In the genomic region with DNA sequence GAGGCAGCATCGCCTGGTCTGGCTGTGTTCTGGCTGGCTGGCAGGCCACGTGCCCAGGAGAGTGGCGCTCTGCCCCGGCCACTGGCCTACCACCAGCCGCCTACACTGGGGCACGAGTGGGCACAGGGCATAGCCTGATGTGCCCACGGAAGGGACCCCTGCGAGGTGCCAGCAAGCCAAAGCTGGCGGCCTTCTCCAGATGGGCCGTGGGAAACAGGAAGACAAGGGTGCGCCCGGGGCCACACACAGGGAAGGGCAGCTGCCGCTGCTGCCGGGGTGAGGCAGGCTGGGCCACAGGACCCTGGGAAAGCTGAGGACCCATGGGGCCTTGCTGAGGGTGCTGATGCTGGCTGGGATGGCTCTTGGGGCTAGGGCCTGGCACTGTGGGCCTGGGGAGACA, we compare ENCODE assay signal across 15 cellular contexts. TPM values are rescaled to one million over a fixed set of nuclear protein-coding genes. Genes with fewer than 3 reads are reported as not detected.
DNase-seq lines count a peak whose midpoint lies in the region; ATAC-seq, FAIRE-seq and TF ChIP-seq lines count a peak whose summit lies in the region.
"Had no signal": no experiment of that assay in that cellular context is flagged by ENCODE, and none has a peak within 500 bp of the region (broad histone marks: within the 10 kb centered on the region; RNA-seq: fewer than 3 reads in every experiment).

No MANE protein-coding gene starts in this region.

- peaks cover 0 to 90% of the 10 kb centered on the region in 2 experiments; a peak in 2 of 3 replicates for H3K36me3 ChIP-seq in HEK293 (ENCODE audit: control insufficient read depth in 2 of 2, insufficient read depth in 1 of 2, low read length in 2 of 2)
- H3K36me3 ChIP-seq in kidney (ENCODE audit: control insufficient read depth in 1 of 2, insufficient read depth in 2 of 2, low read length in 2 of 2) = peaks cover 17 to 31% of the 10 kb centered on the region in 2 donors

- ATAC-seq in activated T-helper 17 cell treated with anti-CD3 and anti-CD28 coated beads, Interleukin-2, amount 50 U/mL, for 72 hours (replicated peaks) = no peak
- no peak for ATAC-seq in stimulated activated naive B cell treated with anti-CD40 and anti-IgM and Interleukin-4, amounts not matched to agents 10 μg/mL and 1 μg/mL and 100 μg/mL, for 72 hours (replicated peaks)

- no peaks in the 10 kb centered on the region for H3K9me3 Mint-ChIP-seq in activated T-helper 17 cell treated with anti-CD3 and anti-CD28 coated beads, Interleukin-2, amount 50 U/mL, for 72 hours
- H3K9me3 Mint-ChIP-seq in stimulated activated naive B cell treated with anti-CD40 and anti-IgM and Interleukin-4, amounts not matched to agents 10 μg/mL and 1 μg/mL and 100 μg/mL, for 72 hours = no peaks in the 10 kb centered on the region
- H3K9me3 Mint-ChIP-seq: T-helper 2 cell treated with Interferon-gamma antibody and Interleukin-4, amounts not matched to agents 5 μg/mL and 100 μg/mL, for 36 hours had no signal

- no peaks in the 10 kb centered on the region for H3K4me1 Mint-ChIP-seq in activated T-helper 17 cell treated with anti-CD3 and anti-CD28 coated beads, Interleukin-2, amount 50 U/mL, for 72 hours
- peaks cover 12 to 25% of the 10 kb centered on the region in 2 donors for H3K4me1 Mint-ChIP-seq in stimulated activated naive B cell treated with anti-CD40 and anti-IgM and Interleukin-4, amounts not matched to agents 10 μg/mL and 1 μg/mL and 100 μg/mL, for 72 hours

- no peaks in the 10 kb centered on the region for H3K9me3 ChIP-seq in HEK293 (ENCODE audit: control insufficient read depth, insufficient read depth, low read depth, low read length)
- H3K9me3 ChIP-seq in kidney (ENCODE audit: control insufficient read depth in 1 of 2, low read length in 2 of 2) = no peaks in the 10 kb centered on the region

- H3K27ac Mint-ChIP-seq in activated T-helper 17 cell treated with anti-CD3 and anti-CD28 coated beads, Interleukin-2, amount 50 U/mL, for 72 hours = peak overlapping the region; percentile 63
- H3K27ac Mint-ChIP-seq in stimulated activated naive B cell treated with anti-CD40 and anti-IgM and Interleukin-4, amounts not matched to agents 10 μg/mL and 1 μg/mL and 100 μg/mL, for 72 hours = peak overlapping the region; percentile 37
- H3K27ac Mint-ChIP-seq: T-helper 2 cell treated with Interferon-gamma antibody and Interleukin-4, amounts not matched to agents 5 μg/mL and 100 μg/mL, for 36 hours had no signal

- no peak overlapping the region for H3K4me3 Mint-ChIP-seq in activated T-helper 17 cell treated with anti-CD3 and anti-CD28 coated beads, Interleukin-2, amount 50 U/mL, for 72 hours
- H3K4me3 Mint-ChIP-seq in stimulated activated naive B cell treated with anti-CD40 and anti-IgM and Interleukin-4, amounts not matched to agents 10 μg/mL and 1 μg/mL and 100 μg/mL, for 72 hours = no peak overlapping the region
- H3K4me3 Mint-ChIP-seq: T-helper 2 cell treated with Interferon-gamma antibody and Interleukin-4, amounts not matched to agents 5 μg/mL and 100 μg/mL, for 36 hours had no signal

- H3K27me3 Mint-ChIP-seq in activated T-helper 17 cell treated with anti-CD3 and anti-CD28 coated beads, Interleukin-2, amount 50 U/mL, for 72 hours = no peaks in the 10 kb centered on the region
- H3K27me3 Mint-ChIP-seq in stimulated activated naive B cell treated with anti-CD40 and anti-IgM and Interleukin-4, amounts not matched to agents 10 μg/mL and 1 μg/mL and 100 μg/mL, for 72 hours = no peaks in the 10 kb centered on the region

- H3K4me3 ChIP-seq in HEK293 (ENCODE audit: low read depth, low read length) (no peak overlapping the region), kidney (ENCODE audit: low read length in 2 of 2) (no peak overlapping the region)

- no peak for TF ChIP-seq CTCF in HEK293 (tag by site-specific recombination; IDR thresholded peaks at IDR 0.05)
- TF ChIP-seq CTCF in kidney (IDR thresholded peaks at IDR 0.05; ENCODE audit: borderline replicate concordance, extremely low read depth, insufficient read depth) = no peak

- no peak overlapping the region for H3K27ac ChIP-seq in HEK293 (ENCODE audit: extremely low read depth, low read depth, low read length)
- H3K27ac ChIP-seq in kidney (ENCODE audit: low read depth in 2 of 2, low read length in 2 of 2) = no peak overlapping the region

- POLR2A ChIA-PET in HEK293 (lab: Yijun Ruan, JAX) = no interaction called here

- H3K9ac ChIP-seq in kidney (ENCODE audit: low read length in 2 of 2) = no peak overlapping the region

- intact Hi-C loops in kidney (cut with DNase I) = no loop called here

- H3K36me3 Mint-ChIP-seq in activated T-helper 17 cell treated with anti-CD3 and anti-CD28 coated beads, Interleukin-2, amount 50 U/mL, for 72 hours (ENCODE audit: low read depth) = peaks cover 94% of the 10 kb centered on the region
- H3K36me3 Mint-ChIP-seq in stimulated activated naive B cell treated with anti-CD40 and anti-IgM and Interleukin-4, amounts not matched to agents 10 μg/mL and 1 μg/mL and 100 μg/mL, for 72 hours = peaks cover 41 to 66% of the 10 kb centered on the region in 2 donors

- no peak for FAIRE-seq in kidney (lab: Jason Lieb, UNC)
- FAIRE-seq: bronchial epithelial cell, small intestine had no signal

- H3K4me1 ChIP-seq in HEK293 (ENCODE audit: control insufficient read depth, insufficient read depth, low read length) = no peaks in the 10 kb centered on the region
- H3K4me1 ChIP-seq in kidney (ENCODE audit: control insufficient read depth in 1 of 2, insufficient read depth in 1 of 2, low read depth in 1 of 2, low read length in 2 of 2) = no peaks in the 10 kb centered on the region

- DNase-seq in kidney = peak; percentile 67
- no peak for DNase-seq in stimulated activated naive B cell treated with anti-CD40 and anti-IgM and Interleukin-4, amounts not matched to agents 10 μg/mL and 1 μg/mL and 100 μg/mL, for 72 hours
- no peak for DNase-seq in superior temporal gyrus (ENCODE audit: extremely low spot score)
- no peak for DNase-seq in GDM1 (lab: John Stamatoyannopoulos, UW)
- DNase-seq in NOMO-1 treated with DMSO at 0.1 percent for 48 hours (lab: John Stamatoyannopoulos, UW; ENCODE audit: unreplicated experiment) = no peak
- DNase-seq: activated CD4-positive, alpha-beta T cell treated with anti-CD3 and anti-CD28 coated beads, Interleukin-2, amount 50 U/mL, for 1 hour; activated CD8-positive, alpha-beta memory T cell treated with anti-CD3 and anti-CD28 coated beads, Interleukin-2, amount 50 U/mL, for 4 hours; kidney glomerular epithelial cell; MM.1S; NCI-H2081 treated with DMSO at 0.1 percent for 48 hours; small intestine had no signal

- CTCF ChIA-PET in HEK293 (lab: Yijun Ruan, JAX) = interaction anchor here (2.0 kb wide), 1 partner anchor 8 kb away, joined by 7 read pairs; no protein-coding TSS in a partner anchor

TF ChIP-seq in HEK293, 187 proteins besides CTCF, POLR2A, EP300 and RAD21:
- TF ChIP-seq ZNF175 (tag by site-specific recombination; IDR thresholded peaks at IDR 0.05) = no peak
- TF ChIP-seq, protein P1, sequence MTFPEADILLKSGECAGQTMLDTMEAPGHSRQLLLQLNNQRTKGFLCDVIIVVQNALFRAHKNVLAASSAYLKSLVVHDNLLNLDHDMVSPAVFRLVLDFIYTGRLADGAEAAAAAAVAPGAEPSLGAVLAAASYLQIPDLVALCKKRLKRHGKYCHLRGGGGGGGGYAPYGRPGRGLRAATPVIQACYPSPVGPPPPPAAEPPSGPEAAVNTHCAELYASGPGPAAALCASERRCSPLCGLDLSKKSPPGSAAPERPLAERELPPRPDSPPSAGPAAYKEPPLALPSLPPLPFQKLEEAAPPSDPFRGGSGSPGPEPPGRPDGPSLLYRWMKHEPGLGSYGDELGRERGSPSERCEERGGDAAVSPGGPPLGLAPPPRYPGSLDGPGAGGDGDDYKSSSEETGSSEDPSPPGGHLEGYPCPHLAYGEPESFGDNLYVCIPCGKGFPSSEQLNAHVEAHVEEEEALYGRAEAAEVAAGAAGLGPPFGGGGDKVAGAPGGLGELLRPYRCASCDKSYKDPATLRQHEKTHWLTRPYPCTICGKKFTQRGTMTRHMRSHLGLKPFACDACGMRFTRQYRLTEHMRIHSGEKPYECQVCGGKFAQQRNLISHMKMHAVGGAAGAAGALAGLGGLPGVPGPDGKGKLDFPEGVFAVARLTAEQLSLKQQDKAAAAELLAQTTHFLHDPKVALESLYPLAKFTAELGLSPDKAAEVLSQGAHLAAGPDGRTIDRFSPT (tag by site-specific recombination; IDR thresholded peaks at IDR 0.05) = 0 out of 2 replicates have a peak, but pooled peaks have one; percentile 18

RNA-seq across cellular contexts. Expression of a gene that starts 40.7 kb away (rescaled TPM):
- total RNA-seq in activated T-helper 17 cell treated with anti-CD3 and anti-CD28 coated beads, Interleukin-2, amount 50 U/mL, for 72 hours = 1 to 10 TPM; 5.7 to 8.9 TPM
- total RNA-seq in kidney = 12.2 TPM
- 14.7 TPM for polyA plus RNA-seq in kidney (ENCODE audit: insufficient read depth, low read depth, low replicate concordance)

RNA-seq across cellular contexts. Expression of a gene that starts 40.9 kb away (rescaled TPM):
- total RNA-seq in activated T-helper 17 cell treated with anti-CD3 and anti-CD28 coated beads, Interleukin-2, amount 50 U/mL, for 72 hours = 10 to 100 TPM; 37.1 to 61.4 TPM
- total RNA-seq in kidney = 53.1 TPM
- 139 TPM for polyA plus RNA-seq in kidney (ENCODE audit: insufficient read depth, low read depth, low replicate concordance)
